In the genomic region with DNA sequence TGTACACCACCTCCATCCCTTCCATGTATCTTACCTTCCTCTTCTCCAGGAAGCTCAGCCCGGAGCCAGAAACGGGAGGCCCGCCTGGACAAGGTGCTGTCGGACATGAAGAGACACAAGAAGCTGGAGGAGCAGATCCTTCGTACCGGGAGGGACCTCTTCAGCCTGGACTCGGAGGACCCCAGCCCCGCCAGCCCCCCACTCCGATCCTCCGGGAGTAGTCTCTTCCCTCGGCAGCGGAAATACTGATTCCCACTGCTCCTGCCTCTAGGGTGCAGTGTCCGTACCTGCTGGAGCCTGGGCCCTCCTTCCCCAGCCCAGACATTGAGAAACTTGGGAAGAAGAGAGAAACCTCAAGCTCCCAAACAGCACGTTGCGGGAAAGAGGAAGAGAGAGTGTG, we compare ENCODE assay signal across 8 cellular contexts. TPM values are rescaled to one million over a fixed set of nuclear protein-coding genes. Genes with fewer than 3 reads are reported as not detected.
A peak's percentile ranks its signal among the peaks of the same experiment; 100 is the strongest.
DNase-seq lines count a peak whose midpoint lies in the region; ATAC-seq, FAIRE-seq and TF ChIP-seq lines count a peak whose summit lies in the region.

No MANE protein-coding gene starts in this region.

- no peak overlapping the region for H3K9ac ChIP-seq in endothelial cell of umbilical vein (replicated peaks; ENCODE audit: extremely low read depth, insufficient read depth, low read length)

- no peaks in the 10 kb centered on the region for H3F3A ChIP-seq in DOHH2 (ENCODE audit: control insufficient read depth, insufficient read depth)

- FAIRE-seq in endothelial cell of umbilical vein (lab: Jason Lieb, UNC), result no peak

- peaks cover 49% of the 10 kb centered on the region for H3K36me3 ChIP-seq in DOHH2 (ENCODE audit: control insufficient read depth, low read length)
- peaks cover 0 to 5% of the 10 kb centered on the region in 2 experiments for H3K36me3 ChIP-seq in endothelial cell of umbilical vein (ENCODE audit: control insufficient read depth in 2 of 2, extremely low read depth in 1 of 2, insufficient read depth in 2 of 2, low read length in 2 of 2)
- peaks cover 0 to 14% of the 10 kb centered on the region in 2 donors for H3K36me3 ChIP-seq in gastrocnemius medialis

- ATAC-seq in gastrocnemius medialis, result no peak

- DNase-seq in RWPE1 (ENCODE audit: low spot score) (no peak), endothelial cell of umbilical vein (ENCODE audit: low read depth, low spot score) (no peak), gastrocnemius medialis (no peak), SW480 (ENCODE audit: low spot score) (no peak), NCI-H2171 treated with DMSO at 0.1 percent for 48 hours (lab: John Stamatoyannopoulos, UW) (no peak)
- DNase-seq in NK-92 treated with Interleukin-12 subunit alpha and Interleukin-12 subunit beta, amount 100 ng/mL, for 24 hours (lab: John Stamatoyannopoulos, UW), result no peak
- DNase-seq in stimulated activated CD4-positive, alpha-beta T cell treated with anti-CD3 and anti-CD28 coated beads, Interleukin-2, amount 100 ng/mL, for 48 hours, result no peak

- H3K79me2 ChIP-seq in DOHH2 (ENCODE audit: control insufficient read depth, low read length), result peaks cover 49% of the 10 kb centered on the region
- peaks cover 35% of the 10 kb centered on the region for H3K79me2 ChIP-seq in endothelial cell of umbilical vein (ENCODE audit: control insufficient read depth, insufficient read depth, low read length)

- H3K27ac ChIP-seq in DOHH2 (ENCODE audit: low read depth, low read length), result no peak overlapping the region
- H3K27ac ChIP-seq in RWPE1, result peak overlapping the region; percentile 99
- H3K27ac ChIP-seq in endothelial cell of umbilical vein (ENCODE audit: insufficient read depth, low read depth, low read length), result no peak overlapping the region
- H3K27ac ChIP-seq in gastrocnemius medialis, result peak overlapping the region in 3 of 4 donors; percentile 80 to 85 (median 85)

- H4K20me1 ChIP-seq in DOHH2 (ENCODE audit: control insufficient read depth, insufficient read depth, low read depth, low read length) (peaks cover 20% of the 10 kb centered on the region; the same call in 1 of the 2 replicates), endothelial cell of umbilical vein (replicated peaks; ENCODE audit: control insufficient read depth, extremely low read depth, insufficient read depth, low read length) (no peaks in the 10 kb centered on the region)

- TF ChIP-seq POLR2A in endothelial cell of umbilical vein (IDR thresholded peaks at IDR 0.05; ENCODE audit: low read depth, low read length) (no peak), gastrocnemius medialis (IDR thresholded peaks at IDR 0.05) (no peak)

- BruUV-seq in endothelial cell of umbilical vein (replicated peaks; lab: Mats Ljungman, UMichigan), result no TSS peak

- H3K9me3 ChIP-seq in DOHH2 (ENCODE audit: control insufficient read depth, insufficient read depth, low read length) (no peaks in the 10 kb centered on the region), endothelial cell of umbilical vein (replicated peaks; ENCODE audit: control insufficient read depth, insufficient read depth, low read length) (no peaks in the 10 kb centered on the region), gastrocnemius medialis (no peaks in the 10 kb centered on the region)

- POLR2A ChIA-PET in RWPE1 (lab: Yijun Ruan, JAX; ENCODE audit: low non-redundant PET) (no interaction called here), endothelial cell of umbilical vein (lab: Charles Lee) (interaction anchor here (1.0 kb wide), 1 partner anchor 28 kb away, joined by 4 read pairs; no protein-coding TSS in a partner anchor)

- in situ Hi-C loops in gastrocnemius medialis (cut with MboI; ENCODE audit: low sequenced_read_pairs in 4 of 4), result no loop called here

- CTCF ChIA-PET in RWPE1 (lab: Yijun Ruan, JAX) (interaction anchor here (0.5 to 1.2 kb wide), 5 partner anchors 9 to 355 kb away, joined by 3 to 5 read pairs (median 4); no protein-coding TSS in a partner anchor), endothelial cell of umbilical vein (lab: Charles Lee) (interaction anchor here (2.0 to 8.2 kb wide), 2 partner anchors 12 to 29 kb away, joined by 6 to 140 read pairs; no protein-coding TSS in a partner anchor)

- H3K9me2 ChIP-seq in DOHH2 (replicated peaks; ENCODE audit: control insufficient read depth, low read length), result no peaks in the 10 kb centered on the region

- H2AFZ ChIP-seq in endothelial cell of umbilical vein (ENCODE audit: low read depth, low read length), result no peak overlapping the region

- TF ChIP-seq CTCF in DOHH2 (IDR thresholded peaks at IDR 0.05; ENCODE audit: low read depth, low read length, poor library complexity, severe bottlenecking), result no peak
- TF ChIP-seq CTCF in RWPE1 (conservative IDR thresholded peaks at IDR 0.05; ENCODE audit: low read depth), result 0 out of 2 replicates have a peak, but pooled peaks have one; percentile 11
- no peak for TF ChIP-seq CTCF in endothelial cell of umbilical vein (IDR thresholded peaks at IDR 0.05; ENCODE audit: extremely low read depth in 1 of 2, insufficient read depth in 1 of 2, low read depth in 1 of 2, low read length in 2 of 2)
- TF ChIP-seq CTCF in gastrocnemius medialis (IDR thresholded peaks at IDR 0.05 in 4 of 5, conservative IDR thresholded peaks at IDR 0.05 in 1 of 5), result no peak

- no peaks in the 10 kb centered on the region for H3K27me3 ChIP-seq in DOHH2 (ENCODE audit: control insufficient read depth, low read length)
- no peaks in the 10 kb centered on the region for H3K27me3 ChIP-seq in endothelial cell of umbilical vein (ENCODE audit: control insufficient read depth in 2 of 2, insufficient read depth in 2 of 2, low read length in 2 of 2)
- no peaks in the 10 kb centered on the region for H3K27me3 ChIP-seq in gastrocnemius medialis

- H3K4me2 ChIP-seq in DOHH2 (ENCODE audit: low read length) (peak overlapping the region; percentile 98), endothelial cell of umbilical vein (ENCODE audit: insufficient read depth, low read length) (peak overlapping the region; percentile 89)

- H3K9me1 ChIP-seq in endothelial cell of umbilical vein (replicated peaks; ENCODE audit: control insufficient read depth, extremely low read depth, insufficient read depth, low read length), result no peaks in the 10 kb centered on the region

- dilution Hi-C loops in endothelial cell of umbilical vein (cut with MboI; ENCODE audit: extremely low pct_ligation_motif_present, low sequenced_read_pairs), result no loop called here

- H3K4me1 ChIP-seq in DOHH2 (ENCODE audit: control insufficient read depth, low read length) (peaks cover 53% of the 10 kb centered on the region), endothelial cell of umbilical vein (ENCODE audit: control insufficient read depth, extremely low read depth, insufficient read depth, low read length) (peaks cover 48% of the 10 kb centered on the region), gastrocnemius medialis (peaks cover 66 to 68% of the 10 kb centered on the region in 2 donors)

- intact Hi-C loops in endothelial cell of umbilical vein (cut with micrococcal nuclease), result no loop called here
- intact Hi-C loops in gastrocnemius medialis (cut with DNase I; ENCODE audit: low total_unique reads), result loop anchor here (5.0 to 10.0 kb wide), 2 partner anchors 178 to 705 kb away; a partner anchor contains a TSS

- H3K4me3 ChIP-seq in DOHH2 (ENCODE audit: low read length), result peak overlapping the region; percentile 55
- H3K4me3 ChIP-seq in endothelial cell of umbilical vein (replicated peaks in 1 of 3; ENCODE audit: insufficient read depth in 1 of 3, low read depth in 1 of 3, low read length in 3 of 3), result no peak overlapping the region
- H3K4me3 ChIP-seq in gastrocnemius medialis, result peak overlapping the region in 1 of 4 donors; percentile 72

RNA-seq across cellular contexts. Expression of a gene that starts 0.8 kb away (rescaled TPM):
- total RNA-seq in endothelial cell of umbilical vein, result 116 and 118 TPM in 2 replicates
- polyA plus RNA-seq in endothelial cell of umbilical vein, result 47.0 and 49.8 TPM in 2 replicates
- 45.7 and 48.2 TPM in 2 replicates for polyA plus RNA-seq in endothelial cell of umbilical vein (2011; cell fraction: cytosol; rRNA removed)
- 118 and 126 TPM in 2 replicates for polyA plus RNA-seq in endothelial cell of umbilical vein (2011; cell fraction: nucleus; rRNA removed)
- polyA plus RNA-seq in endothelial cell of umbilical vein (2012), result 154 and 197 TPM in 2 replicates
- 123 and 214 TPM in 2 replicates for polyA minus RNA-seq in endothelial cell of umbilical vein
- polyA minus RNA-seq in endothelial cell of umbilical vein (2011; cell fraction: cytosol; rRNA and poly(A)+ RNA removed), result 47.5 TPM
- 42.1 and 68.7 TPM in 2 replicates for polyA minus RNA-seq in endothelial cell of umbilical vein (2011; cell fraction: nucleus; rRNA and poly(A)+ RNA removed)
- total RNA-seq in gastrocnemius medialis, result 10 to 100 TPM; 40.3 to 77.5 (median 47.6) TPM

RNA-seq across cellular contexts. Expression of a gene that starts 3.6 kb away (rescaled TPM):
- total RNA-seq in endothelial cell of umbilical vein, result 24.2 and 26.3 TPM in 2 replicates
- 13.0 and 15.9 TPM in 2 replicates for polyA plus RNA-seq in endothelial cell of umbilical vein
- 16.6 and 17.6 TPM in 2 replicates for polyA plus RNA-seq in endothelial cell of umbilical vein (2011; cell fraction: cytosol; rRNA removed)
- 18.8 and 20.0 TPM in 2 replicates for polyA plus RNA-seq in endothelial cell of umbilical vein (2011; cell fraction: nucleus; rRNA removed)
- polyA plus RNA-seq in endothelial cell of umbilical vein (2012), result 18.5 and 20.4 TPM in 2 replicates
- polyA minus RNA-seq in endothelial cell of umbilical vein, result 3.8 and 4.2 TPM in 2 replicates
- polyA minus RNA-seq in endothelial cell of umbilical vein (2011; cell fraction: cytosol; rRNA and poly(A)+ RNA removed), result 16.0 TPM
- polyA minus RNA-seq in endothelial cell of umbilical vein (2011; cell fraction: nucleus; rRNA and poly(A)+ RNA removed), result 4.1 and 5.2 TPM in 2 replicates
- total RNA-seq in gastrocnemius medialis, result 10 to 100 TPM; 15.5 to 29.2 (median 21.7) TPM

RNA-seq across cellular contexts. Expression of a gene that starts 7.5 kb away (rescaled TPM):
- 2.3 and 3.3 TPM in 2 replicates for total RNA-seq in endothelial cell of umbilical vein
- 3.3 and 3.4 TPM in 2 replicates for polyA plus RNA-seq in endothelial cell of umbilical vein
- 0.41 and 0.66 TPM in 2 replicates for polyA plus RNA-seq in endothelial cell of umbilical vein (2011; cell fraction: cytosol; rRNA removed)
- polyA plus RNA-seq in endothelial cell of umbilical vein (2011; cell fraction: nucleus; rRNA removed), result 18.1 and 20.0 TPM in 2 replicates
- 1.0 and 1.4 TPM in 2 replicates for polyA plus RNA-seq in endothelial cell of umbilical vein (2012)
- 1.1 and 1.9 TPM in 2 replicates for polyA minus RNA-seq in endothelial cell of umbilical vein
- polyA minus RNA-seq in endothelial cell of umbilical vein (2011; cell fraction: cytosol; rRNA and poly(A)+ RNA removed), result not detected
- polyA minus RNA-seq in endothelial cell of umbilical vein (2011; cell fraction: nucleus; rRNA and poly(A)+ RNA removed), result 2.9 and 3.8 TPM in 2 replicates
- total RNA-seq in gastrocnemius medialis, result 1 to 10 TPM in 1 of 4 donors, not detected in 3; 3.5 TPM

RNA-seq across cellular contexts. Expression of a gene that starts 13.2 kb away (rescaled TPM):
- total RNA-seq in endothelial cell of umbilical vein, result 311 TPM in 2 replicates
- polyA plus RNA-seq in endothelial cell of umbilical vein, result 165 and 212 TPM in 2 replicates
- polyA plus RNA-seq in endothelial cell of umbilical vein (2011; cell fraction: cytosol; rRNA removed), result 204 and 249 TPM in 2 replicates
- polyA plus RNA-seq in endothelial cell of umbilical vein (2011; cell fraction: nucleus; rRNA removed), result 129 and 147 TPM in 2 replicates
- polyA plus RNA-seq in endothelial cell of umbilical vein (2012), result 303 and 323 TPM in 2 replicates
- polyA minus RNA-seq in endothelial cell of umbilical vein, result 291 and 342 TPM in 2 replicates
- polyA minus RNA-seq in endothelial cell of umbilical vein (2011; cell fraction: cytosol; rRNA and poly(A)+ RNA removed), result 395 TPM
- polyA minus RNA-seq in endothelial cell of umbilical vein (2011; cell fraction: nucleus; rRNA and poly(A)+ RNA removed), result 51.4 and 56.6 TPM in 2 replicates
- 100 to 1,000 TPM in 2 of 4 donors, 10 to 100 TPM in 2; 68.7 to 145 (median 96.4) TPM for total RNA-seq in gastrocnemius medialis

RNA-seq across cellular contexts. Expression of a gene that starts 29.0 kb away (rescaled TPM):
- total RNA-seq in endothelial cell of umbilical vein, result 82.3 and 90.0 TPM in 2 replicates
- 67.3 and 67.9 TPM in 2 replicates for polyA plus RNA-seq in endothelial cell of umbilical vein
- 68.7 and 72.0 TPM in 2 replicates for polyA plus RNA-seq in endothelial cell of umbilical vein (2011; cell fraction: cytosol; rRNA removed)
- 198 and 265 TPM in 2 replicates for polyA plus RNA-seq in endothelial cell of umbilical vein (2011; cell fraction: nucleus; rRNA removed)
- polyA plus RNA-seq in endothelial cell of umbilical vein (2012), result 27.8 and 49.7 TPM in 2 replicates
- 71.8 and 80.2 TPM in 2 replicates for polyA minus RNA-seq in endothelial cell of umbilical vein
- polyA minus RNA-seq in endothelial cell of umbilical vein (2011; cell fraction: cytosol; rRNA and poly(A)+ RNA removed), result 95.7 TPM
- 55.3 and 92.1 TPM in 2 replicates for polyA minus RNA-seq in endothelial cell of umbilical vein (2011; cell fraction: nucleus; rRNA and poly(A)+ RNA removed)
- 10 to 100 TPM in 3 of 4 donors, 1 to 10 TPM in 1; 9.0 to 13.9 (median 12.8) TPM for total RNA-seq in gastrocnemius medialis

Comparison
In these comparisons a context has a peak if more than half of its experiments do, and no peak if none do; other contexts are left out.
1. H3K27ac ChIP-seq: peak in RWPE1 (single experiment) and gastrocnemius medialis (3 of 4); none in DOHH2 (single experiment) and endothelial cell of umbilical vein (single experiment).